8 cellular contexts compared by ENCODE assay signal in the genomic region with DNA sequence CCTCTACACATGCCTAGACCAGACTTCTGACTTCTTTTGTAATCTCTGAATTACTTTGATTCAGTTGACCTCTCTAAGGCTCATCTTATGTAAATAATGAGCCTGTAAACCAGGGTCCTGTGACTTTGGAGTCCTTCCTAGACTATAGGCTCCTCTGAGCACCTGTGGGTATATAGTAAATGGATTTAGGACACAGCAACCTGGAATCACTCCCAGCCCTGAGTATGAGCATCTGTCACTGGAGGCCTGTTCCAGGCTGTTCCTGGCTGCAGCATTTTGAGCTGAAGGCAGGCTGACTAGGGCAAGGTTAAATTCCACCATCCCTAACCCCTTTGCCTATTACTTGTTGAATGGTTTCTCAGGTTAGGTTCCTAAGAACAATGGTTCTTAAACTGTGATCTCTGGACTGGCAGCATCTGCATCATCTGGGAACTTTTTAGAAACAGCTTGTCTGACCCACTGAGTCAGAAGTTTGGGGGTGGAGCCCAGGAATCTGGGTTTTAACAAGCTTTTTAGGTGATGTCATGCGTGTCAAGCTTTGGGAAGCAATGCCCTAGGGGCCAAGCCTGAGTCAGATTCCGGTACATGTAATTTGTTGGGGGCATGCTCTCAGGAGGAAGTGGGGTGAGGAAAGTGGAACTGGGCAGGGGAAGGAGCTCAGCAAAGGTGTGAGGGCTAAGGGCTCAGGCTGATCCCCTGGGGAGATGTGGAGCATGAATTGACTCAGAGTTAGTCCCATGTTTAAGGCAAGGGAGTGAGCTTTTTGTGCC. TPM values are rescaled to one million over a fixed set of nuclear protein-coding genes. Genes with fewer than 3 reads are reported as not detected.
DNase-seq lines count a peak whose midpoint lies in the region; ATAC-seq and TF ChIP-seq lines count a peak whose summit lies in the region.

No MANE protein-coding gene starts in this region.

- no peak overlapping the region for H3K4me3 Mint-ChIP-seq in naive thymus-derived CD4-positive, alpha-beta T cell

- H3K36me3 Mint-ChIP-seq in naive thymus-derived CD4-positive, alpha-beta T cell = no peaks in the 10 kb centered on the region

- H3K27ac Mint-ChIP-seq in naive thymus-derived CD4-positive, alpha-beta T cell = no peak overlapping the region

- no peaks in the 10 kb centered on the region for H3K27me3 Mint-ChIP-seq in naive thymus-derived CD4-positive, alpha-beta T cell

- intact Hi-C loops in mammary epithelial cell (cut with micrococcal nuclease) (loop anchor here (2.0 kb wide), 1 partner anchor 27 kb away; no protein-coding TSS in a partner anchor), sciatic nerve (cut with DNase I) (loop anchor here (10.0 kb wide), 1 partner anchor 175 kb away; no protein-coding TSS in a partner anchor)
- intact Hi-C loops in naive thymus-derived CD4-positive, alpha-beta T cell (cut with micrococcal nuclease) = no loop called here

- no peak overlapping the region for H3K9ac ChIP-seq in mammary epithelial cell (ENCODE audit: insufficient read depth, low read length)

- H3K4me3 ChIP-seq in mammary epithelial cell (replicated peaks in 1 of 3; ENCODE audit: insufficient read depth in 1 of 3, low read depth in 2 of 3, low read length in 3 of 3) = no peak overlapping the region
- H3K4me3 ChIP-seq in naive thymus-derived CD4-positive, alpha-beta T cell (ENCODE audit: low read length) = no peak overlapping the region

- POLR2A ChIA-PET in naive thymus-derived CD4-positive, alpha-beta T cell (lab: Charles Lee) = no interaction called here

- CTCF ChIA-PET in mammary epithelial cell (lab: Charles Lee; ENCODE audit: low non-redundant PET) = interaction anchor here (0.5 to 1.2 kb wide), 7 partner anchors 35 to 983 kb away, joined by 3 to 7 read pairs (median 3); no protein-coding TSS in a partner anchor
- CTCF ChIA-PET in naive thymus-derived CD4-positive, alpha-beta T cell (lab: Charles Lee) = interaction anchor here (1.4 kb wide), 1 partner anchor 323 kb away, joined by 6 read pairs; no protein-coding TSS in a partner anchor

- no peaks in the 10 kb centered on the region for H3K27me3 ChIP-seq in mammary epithelial cell (ENCODE audit: insufficient read depth, low read length)
- H3K27me3 ChIP-seq in naive thymus-derived CD4-positive, alpha-beta T cell (ENCODE audit: control insufficient read depth in 2 of 2, insufficient read depth in 2 of 2, low read length in 2 of 2) = no peaks in the 10 kb centered on the region

- H3K4me1 Mint-ChIP-seq in naive thymus-derived CD4-positive, alpha-beta T cell = peaks cover 0 to 35% (median 4%) of the 10 kb centered on the region in 7 donors

- H3K36me3 ChIP-seq in mammary epithelial cell (ENCODE audit: insufficient read depth, low read length) = no peaks in the 10 kb centered on the region
- no peaks in the 10 kb centered on the region for H3K36me3 ChIP-seq in naive thymus-derived CD4-positive, alpha-beta T cell (ENCODE audit: control insufficient read depth in 2 of 3, insufficient read depth in 3 of 3, low read length in 3 of 3)

- peaks cover 77% of the 10 kb centered on the region for H3K4me1 ChIP-seq in mammary epithelial cell (ENCODE audit: insufficient read depth, low read length)
- H3K4me1 ChIP-seq in naive thymus-derived CD4-positive, alpha-beta T cell (ENCODE audit: control insufficient read depth in 2 of 2, insufficient read depth in 2 of 2, low read length in 2 of 2) = peaks cover 0 to 6% of the 10 kb centered on the region in 2 donors

- H3K79me2 ChIP-seq in mammary epithelial cell (ENCODE audit: insufficient read depth, low read length) = no peaks in the 10 kb centered on the region

- DNase-seq in DMS 273 (lab: John Stamatoyannopoulos, UW; ENCODE audit: unreplicated experiment) (peak; percentile 78), mammary epithelial cell (peak; percentile 99), sciatic nerve (ENCODE audit: low spot score) (peak; percentile 71), NCI-H2196 treated with DMSO at 0.1 percent for 48 hours (lab: John Stamatoyannopoulos, UW; ENCODE audit: unreplicated experiment) (no peak), NCI-H446 treated with DMSO at 0.1 percent for 48 hours (lab: John Stamatoyannopoulos, UW) (no peak)
- no peak for DNase-seq in naive thymus-derived CD4-positive, alpha-beta T cell

- in situ Hi-C loops in mammary epithelial cell (cut with MboI; ENCODE audit: low sequenced_read_pairs in 2 of 2) = no loop called here

- TF ChIP-seq CTCF in mammary epithelial cell (conservative IDR thresholded peaks at IDR 0.05 in 1 of 2, IDR thresholded peaks at IDR 0.05 in 1 of 2; ENCODE audit: extremely low read depth in 1 of 2, insufficient read depth in 1 of 2, low read depth in 1 of 2, low read length in 2 of 2) = no peak

- no peaks in the 10 kb centered on the region for H4K20me1 ChIP-seq in mammary epithelial cell (ENCODE audit: insufficient read depth, low read length)

- peak overlapping the region; percentile 3 for H3K4me2 ChIP-seq in mammary epithelial cell (ENCODE audit: insufficient read depth, low read depth, low read length)

- no peaks in the 10 kb centered on the region for H3K9me3 Mint-ChIP-seq in naive thymus-derived CD4-positive, alpha-beta T cell

- dilution Hi-C loops in mammary epithelial cell (cut with HindIII; ENCODE audit: low sequenced_read_pairs) = no loop called here

- peak overlapping the region; percentile 57 for H3K27ac ChIP-seq in mammary epithelial cell (ENCODE audit: insufficient read depth, low read depth, low read length)
- no peak overlapping the region for H3K27ac ChIP-seq in naive thymus-derived CD4-positive, alpha-beta T cell (ENCODE audit: low read depth, low read length)

- ATAC-seq in GM19468 (IDR thresholded peaks at IDR 0.05; ENCODE audit: extremely low read depth, unreplicated experiment) = peak; percentile 38
- ATAC-seq in HG03442 (IDR thresholded peaks at IDR 0.05; ENCODE audit: unreplicated experiment) = peak; percentile 77
- peak; percentile 60 for ATAC-seq in sciatic nerve
- ATAC-seq in naive thymus-derived CD4-positive, alpha-beta T cell = no peak

- no peaks in the 10 kb centered on the region for H3K9me3 ChIP-seq in mammary epithelial cell (replicated peaks; ENCODE audit: insufficient read depth, low read length)
- H3K9me3 ChIP-seq in naive thymus-derived CD4-positive, alpha-beta T cell (ENCODE audit: control insufficient read depth in 2 of 3, low read length in 3 of 3) = no peaks in the 10 kb centered on the region

- no peak overlapping the region for H2AFZ ChIP-seq in mammary epithelial cell (ENCODE audit: low read depth, low read length)

- WGBS in mammary epithelial cell (ENCODE audit: low coverage, missing lambda C conversion rate) = 0% methylated on average over 2 of the region's 2 CpGs

- BruUV-seq in mammary epithelial cell (replicated peaks; lab: Mats Ljungman, UMichigan) = TSS peak; percentile 57

RNA-seq across cellular contexts. Expression of a gene that starts 28.2 kb away (rescaled TPM):
- 1 to 10 TPM; 3.6 to 6.8 TPM for total RNA-seq in mammary epithelial cell
- 1.9 TPM for polyA plus RNA-seq in mammary epithelial cell
- 1.3 TPM for polyA minus RNA-seq in mammary epithelial cell
- 15.6 TPM for total RNA-seq in sciatic nerve
- total RNA-seq in naive thymus-derived CD4-positive, alpha-beta T cell = 1 to 10 TPM in 2 of 5 experiments, under 1 TPM in 3; 0.82 to 1.5 (median 0.94) TPM
- polyA plus RNA-seq in naive thymus-derived CD4-positive, alpha-beta T cell = under 1 TPM; 0.41 to 0.54 TPM

RNA-seq across cellular contexts. Expression of a gene that starts 47.5 kb away (rescaled TPM):
- not detected for total RNA-seq in mammary epithelial cell
- polyA plus RNA-seq in mammary epithelial cell = not detected
- not detected for polyA minus RNA-seq in mammary epithelial cell
- 131 TPM for total RNA-seq in sciatic nerve
- total RNA-seq in naive thymus-derived CD4-positive, alpha-beta T cell = 1 to 10 TPM in 2 of 5 experiments, under 1 TPM in 3; 0.38 to 4.8 (median 0.56) TPM
- under 1 TPM in 1 of 2 donors, not detected in 1; 0.24 TPM for polyA plus RNA-seq in naive thymus-derived CD4-positive, alpha-beta T cell

Comparison
In these comparisons a context has a peak if more than half of its experiments do, and no peak if none do; other contexts are left out.
1. DNase-seq: peak in DMS 273 (single experiment), mammary epithelial cell (single experiment) and sciatic nerve (single experiment); none in NCI-H2196 treated with DMSO at 0.1 percent for 48 hours (single experiment), naive thymus-derived CD4-positive, alpha-beta T cell (0 of 9) and NCI-H446 treated with DMSO at 0.1 percent for 48 hours (single experiment).
2. RNA of a gene that starts 47.5 kb away (total RNA-seq): 131 TPM in sciatic nerve (single experiment); 0.38 to 4.8 TPM in naive thymus-derived CD4-positive, alpha-beta T cell and not detected in mammary epithelial cell; every median in the first group is over 10 times any median in the second.
3. intact Hi-C loops: an anchor here in mammary epithelial cell (2.0 kb wide) and sciatic nerve (10.0 kb wide); none called in naive thymus-derived CD4-positive, alpha-beta T cell.